Comparison of ENCODE assay signal across 20 cellular contexts in the genomic region with DNA sequence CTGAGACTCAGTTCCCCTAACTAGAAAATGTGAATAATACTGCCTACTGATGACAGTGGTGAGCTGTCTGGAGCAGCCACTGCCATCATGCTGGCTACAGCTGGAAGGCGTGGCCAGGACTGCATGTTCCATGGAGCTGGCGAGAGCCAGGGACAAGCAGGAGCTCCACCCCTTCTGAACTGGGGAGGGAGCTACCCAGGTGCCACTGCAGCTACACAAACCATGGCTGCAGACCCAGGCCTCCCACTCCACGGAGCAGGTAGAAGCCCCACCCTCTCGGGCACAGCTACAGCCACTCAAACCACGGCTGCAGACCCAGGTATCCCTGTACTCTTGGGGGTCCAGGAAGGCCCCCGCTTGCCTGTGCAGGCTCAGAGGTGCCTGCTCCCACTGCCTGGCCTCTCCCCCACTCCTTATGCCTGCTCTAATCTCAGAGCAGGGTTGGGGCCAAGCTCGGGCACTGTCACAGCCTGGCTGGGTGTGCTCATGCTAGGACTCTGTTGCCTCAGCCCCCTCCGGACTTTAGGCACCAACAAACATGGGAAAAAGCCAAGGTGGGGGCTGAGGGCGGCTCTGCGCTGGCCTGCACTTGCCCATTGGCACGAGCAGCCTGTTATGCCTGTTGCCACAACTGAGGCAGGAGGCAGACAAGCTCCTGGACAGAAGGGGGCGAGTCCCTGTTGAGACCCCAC. TPM values are rescaled to one million over a fixed set of nuclear protein-coding genes. Genes with fewer than 3 reads are reported as not detected.
DNase-seq lines count a peak whose midpoint lies in the region; ATAC-seq and FAIRE-seq lines count a peak whose summit lies in the region.
"Had no signal": no experiment of that assay in that cellular context is flagged by ENCODE, and none has a peak within 500 bp of the region (broad histone marks: within the 10 kb centered on the region; RNA-seq: fewer than 3 reads in every experiment).

No MANE protein-coding gene starts in this region.

- H3K4me2 ChIP-seq in Karpas-422 (ENCODE audit: low read depth, low read length, poor library complexity, severe bottlenecking): peak overlapping the region; percentile 3

- no peaks in the 10 kb centered on the region for H3K9me2 ChIP-seq in Karpas-422 (replicated peaks; ENCODE audit: insufficient read depth, low read length)

- DNase-seq in Karpas-422 (no peak), left colon (peak; percentile 58 to 71), small intestine (peak; percentile 81), NCI-H1092 (lab: John Stamatoyannopoulos, UW) (no peak)
- DNase-seq in activated CD4-positive, alpha-beta T cell treated with anti-CD3 and anti-CD28 coated beads for 36 hours: no peak
- DNase-seq: activated CD4-positive, alpha-beta T cell treated with anti-CD3 and anti-CD28 coated beads for 48 hours; activated naive CD4-positive, alpha-beta T cell treated with anti-CD3 and anti-CD28 coated beads, Interleukin-2, amount 10 ng/mL, durations not matched to agents 7 days and 5 days; activated T-cell treated with anti-CD3 and anti-CD28 coated beads for 4 hours; brain microvascular endothelial cell; Calu3; mesenchymal stem cell; NCI-H1105 treated with DMSO at 0.1 percent for 48 hours; sigmoid colon; stimulated activated CD4-positive, alpha-beta T cell treated with anti-CD3 and anti-CD28 coated beads, Interleukin-4, amount 100 ng/mL, for 1 hour had no signal

- no peak overlapping the region for H3K27ac Mint-ChIP-seq in activated CD4-positive, alpha-beta T cell treated with anti-CD3 and anti-CD28 coated beads for 36 hours

- no peak overlapping the region for H2AFZ ChIP-seq in Karpas-422 (ENCODE audit: low read length)

- no peaks in the 10 kb centered on the region for H3K27me3 Mint-ChIP-seq in activated CD4-positive, alpha-beta T cell treated with anti-CD3 and anti-CD28 coated beads for 36 hours
- H3K27me3 Mint-ChIP-seq: activated naive CD4-positive, alpha-beta T cell treated with anti-CD3 and anti-CD28 coated beads, Interleukin-2, amount 10 ng/mL, durations not matched to agents 7 days and 5 days; IgD-negative memory B cell had no signal

- H3K27me3 ChIP-seq in Karpas-422 (ENCODE audit: low read length) (no peaks in the 10 kb centered on the region), small intestine (ENCODE audit: control insufficient read depth in 2 of 2, insufficient read depth in 2 of 2, low read length in 2 of 2) (no peaks in the 10 kb centered on the region)
- H3K27me3 ChIP-seq: brain microvascular endothelial cell, sigmoid colon had no signal

- H3K36me3 Mint-ChIP-seq in activated CD4-positive, alpha-beta T cell treated with anti-CD3 and anti-CD28 coated beads for 36 hours (ENCODE audit: low read depth): peaks cover 3% of the 10 kb centered on the region
- H3K36me3 Mint-ChIP-seq: activated naive CD4-positive, alpha-beta T cell treated with anti-CD3 and anti-CD28 coated beads, Interleukin-2, amount 10 ng/mL, durations not matched to agents 7 days and 5 days had no signal

- H3K4me3 Mint-ChIP-seq in activated CD4-positive, alpha-beta T cell treated with anti-CD3 and anti-CD28 coated beads for 36 hours: no peak overlapping the region
- H3K4me3 Mint-ChIP-seq: activated naive CD4-positive, alpha-beta T cell treated with anti-CD3 and anti-CD28 coated beads, Interleukin-2, amount 10 ng/mL, durations not matched to agents 7 days and 5 days had no signal

- H3K4me3 ChIP-seq in Karpas-422 (ENCODE audit: low read length): no peak overlapping the region; the same call in 1 of the 2 replicates
- H3K4me3 ChIP-seq in small intestine (ENCODE audit: low read depth in 1 of 2, low read length in 2 of 2): no peak overlapping the region
- H3K4me3 ChIP-seq: sigmoid colon had no signal

- H3K36me3 ChIP-seq in Karpas-422 (ENCODE audit: insufficient read depth, low read length): peaks cover 16% of the 10 kb centered on the region; the same call in 1 of the 2 replicates
- no peaks in the 10 kb centered on the region for H3K36me3 ChIP-seq in small intestine (ENCODE audit: control insufficient read depth in 2 of 2, insufficient read depth in 2 of 2, low read length in 2 of 2)
- H3K36me3 ChIP-seq: brain microvascular endothelial cell, sigmoid colon had no signal

- H3K79me2 ChIP-seq in Karpas-422 (ENCODE audit: low read length): peaks cover 100% of the 10 kb centered on the region

- 74 to 90% (median 75%) methylated on average over 12 of the region's 12 CpGs for WGBS in small intestine, 3 donors

- ATAC-seq in left colon: peak; percentile 88
- ATAC-seq in activated CD4-positive, alpha-beta T cell treated with anti-CD3 and anti-CD28 coated beads for 36 hours: no peak
- ATAC-seq in GM21526 (IDR thresholded peaks at IDR 0.05; ENCODE audit: low FRiP score, unreplicated experiment): no peak
- ATAC-seq in GM18870 (IDR thresholded peaks at IDR 0.05; ENCODE audit: unreplicated experiment): no peak

- peaks cover 19% of the 10 kb centered on the region for H3K4me1 Mint-ChIP-seq in activated CD4-positive, alpha-beta T cell treated with anti-CD3 and anti-CD28 coated beads for 36 hours

- intact Hi-C loops in left colon (cut with DNase I, micrococcal nuclease): no loop called here
- intact Hi-C loops in activated CD4-positive, alpha-beta T cell treated with anti-CD3 and anti-CD28 coated beads for 36 hours (cut with DNase I, micrococcal nuclease): no loop called here

- no peak for FAIRE-seq in small intestine (lab: Jason Lieb, UNC)
- FAIRE-seq: GM12891, urothelium cell line had no signal

- POLR2A ChIA-PET in activated CD4-positive, alpha-beta T cell treated with anti-CD3 and anti-CD28 coated beads for 36 hours (lab: Charles Lee): no interaction called here

- peak overlapping the region; percentile 26; the same call in 1 of the 2 replicates for H3K9ac ChIP-seq in Karpas-422 (ENCODE audit: low read length)

- H3K9me3 ChIP-seq in Karpas-422 (ENCODE audit: low read length) (no peaks in the 10 kb centered on the region), small intestine (ENCODE audit: control insufficient read depth, low read depth) (no peaks in the 10 kb centered on the region)
- H3K9me3 ChIP-seq: sigmoid colon had no signal

- CTCF ChIA-PET in activated CD4-positive, alpha-beta T cell treated with anti-CD3 and anti-CD28 coated beads for 36 hours (lab: Charles Lee): interaction anchor here (0.7 to 1.5 kb wide), 3 partner anchors 12 to 103 kb away, joined by 3 to 4 read pairs (median 4); no protein-coding TSS in a partner anchor

- no peaks in the 10 kb centered on the region for H4K20me1 ChIP-seq in Karpas-422 (ENCODE audit: insufficient read depth, low read depth, low read length)

- peaks cover 94% of the 10 kb centered on the region for H3K4me1 ChIP-seq in Karpas-422 (ENCODE audit: low read length)
- peaks cover 3 to 6% of the 10 kb centered on the region in 2 donors for H3K4me1 ChIP-seq in small intestine (ENCODE audit: control insufficient read depth in 2 of 2, insufficient read depth in 1 of 2, low read depth in 1 of 2, low read length in 1 of 2)

- H3K9me3 Mint-ChIP-seq in activated CD4-positive, alpha-beta T cell treated with anti-CD3 and anti-CD28 coated beads for 36 hours (ENCODE audit: low read depth): no peaks in the 10 kb centered on the region
- H3K9me3 Mint-ChIP-seq: activated naive CD4-positive, alpha-beta T cell treated with anti-CD3 and anti-CD28 coated beads, Interleukin-2, amount 10 ng/mL, durations not matched to agents 7 days and 5 days had no signal

- H3K27ac ChIP-seq in Karpas-422 (ENCODE audit: low read length) (peak overlapping the region; percentile 91), cingulate gyrus (ENCODE audit: low read depth, low read length) (peak overlapping the region; percentile 91), small intestine (ENCODE audit: low read depth in 1 of 2, low read length in 1 of 2) (no peak overlapping the region)
- H3K27ac ChIP-seq: brain microvascular endothelial cell, sigmoid colon had no signal

RNA-seq across cellular contexts. Expression of gene RAB30, which starts 51.7 kb away (rescaled TPM):
- total RNA-seq in Karpas-422 (2014; rRNA removed; shearing (Covaris generic); ENCODE audit: low replicate concordance): 66.5 and 66.7 TPM in 2 replicates
- 10 to 100 TPM in 1 of 2 donors, 1 to 10 TPM in 1; 5.9 to 24.3 TPM for total RNA-seq in left colon
- 10 to 100 TPM in 2 of 3 donors, 1 to 10 TPM in 1; 3.2 to 15.9 (median 13.0) TPM for polyA plus RNA-seq in small intestine
- 10 to 100 TPM; 11.4 to 13.2 TPM for total RNA-seq in activated CD4-positive, alpha-beta T cell treated with anti-CD3 and anti-CD28 coated beads for 36 hours

Comparison
In these comparisons a context has a peak if more than half of its experiments do, and no peak if none do; other contexts are left out.
1. DNase-seq: peak in left colon (2 of 2) and small intestine (single experiment); none in Karpas-422 (single experiment), activated CD4-positive, alpha-beta T cell treated with anti-CD3 and anti-CD28 coated beads for 36 hours (single experiment) and NCI-H1092 (single experiment).
2. H3K27ac ChIP-seq: peak in Karpas-422 (single experiment) and cingulate gyrus (single experiment); none in small intestine (0 of 2).